In the genomic region with DNA sequence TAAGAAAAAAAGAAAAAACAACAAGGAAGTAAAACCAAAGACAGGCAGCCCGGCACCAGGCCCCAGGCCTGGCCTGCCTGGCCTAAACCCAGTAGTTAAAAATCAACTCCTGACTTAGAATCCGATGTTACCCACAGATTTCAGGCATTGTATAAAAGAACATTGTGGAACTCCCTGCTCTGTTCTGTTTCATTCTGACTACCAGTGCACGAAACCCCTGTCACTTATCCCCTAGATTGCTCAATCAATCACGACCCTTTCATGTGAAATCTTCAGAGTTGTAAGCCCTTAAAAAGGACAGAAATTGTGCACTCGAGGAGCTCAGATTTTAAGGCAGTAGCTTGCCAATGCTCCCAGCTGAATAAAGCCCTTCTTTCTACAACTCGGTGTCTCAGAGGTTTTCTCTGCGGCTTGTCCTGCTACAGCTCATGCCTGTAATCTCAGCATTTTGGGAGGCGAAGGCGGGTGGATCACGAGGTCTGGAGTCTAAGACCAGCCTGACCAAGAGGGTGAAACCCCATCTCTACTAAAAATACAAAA, we compare ENCODE assay signal across 1 cellular context.
TF ChIP-seq lines count a peak whose summit lies in the region.

No MANE protein-coding gene starts in this region.

TF ChIP-seq in HepG2, 621 proteins besides CTCF, POLR2A, EP300 and RAD21:
- TF ChIP-seq ZNF616 (CRISPR knock-in tag; IDR thresholded peaks at IDR 0.05; ENCODE audit: low read depth) (no peak), GATAD2A (CRISPR knock-in tag; IDR thresholded peaks at IDR 0.05) (no peak), SATB2 (CRISPR knock-in tag; IDR thresholded peaks at IDR 0.05) (no peak), KAT8 (CRISPR knock-in tag; IDR thresholded peaks at IDR 0.05) (no peak), IRX3 (CRISPR knock-in tag; IDR thresholded peaks at IDR 0.05; ENCODE audit: borderline replicate concordance, low read depth) (no peak), SMARCE1 (IDR thresholded peaks at IDR 0.05; ENCODE audit: borderline replicate concordance) (no peak), ZNF619 (CRISPR knock-in tag; IDR thresholded peaks at IDR 0.05) (no peak), ZNF766 (CRISPR knock-in tag; IDR thresholded peaks at IDR 0.05; ENCODE audit: borderline replicate concordance) (no peak), RBAK (CRISPR knock-in tag; IDR thresholded peaks at IDR 0.05) (no peak), SNAPC2 (CRISPR knock-in tag; IDR thresholded peaks at IDR 0.05) (no peak)
- TF ChIP-seq, protein P1, sequence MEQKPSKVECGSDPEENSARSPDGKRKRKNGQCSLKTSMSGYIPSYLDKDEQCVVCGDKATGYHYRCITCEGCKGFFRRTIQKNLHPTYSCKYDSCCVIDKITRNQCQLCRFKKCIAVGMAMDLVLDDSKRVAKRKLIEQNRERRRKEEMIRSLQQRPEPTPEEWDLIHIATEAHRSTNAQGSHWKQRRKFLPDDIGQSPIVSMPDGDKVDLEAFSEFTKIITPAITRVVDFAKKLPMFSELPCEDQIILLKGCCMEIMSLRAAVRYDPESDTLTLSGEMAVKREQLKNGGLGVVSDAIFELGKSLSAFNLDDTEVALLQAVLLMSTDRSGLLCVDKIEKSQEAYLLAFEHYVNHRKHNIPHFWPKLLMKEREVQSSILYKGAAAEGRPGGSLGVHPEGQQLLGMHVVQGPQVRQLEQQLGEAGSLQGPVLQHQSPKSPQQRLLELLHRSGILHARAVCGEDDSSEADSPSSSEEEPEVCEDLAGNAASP (CRISPR knock-in tag; IDR thresholded peaks at IDR 0.05; ENCODE audit: borderline replicate concordance) = no peak
- TF ChIP-seq, protein P2, sequence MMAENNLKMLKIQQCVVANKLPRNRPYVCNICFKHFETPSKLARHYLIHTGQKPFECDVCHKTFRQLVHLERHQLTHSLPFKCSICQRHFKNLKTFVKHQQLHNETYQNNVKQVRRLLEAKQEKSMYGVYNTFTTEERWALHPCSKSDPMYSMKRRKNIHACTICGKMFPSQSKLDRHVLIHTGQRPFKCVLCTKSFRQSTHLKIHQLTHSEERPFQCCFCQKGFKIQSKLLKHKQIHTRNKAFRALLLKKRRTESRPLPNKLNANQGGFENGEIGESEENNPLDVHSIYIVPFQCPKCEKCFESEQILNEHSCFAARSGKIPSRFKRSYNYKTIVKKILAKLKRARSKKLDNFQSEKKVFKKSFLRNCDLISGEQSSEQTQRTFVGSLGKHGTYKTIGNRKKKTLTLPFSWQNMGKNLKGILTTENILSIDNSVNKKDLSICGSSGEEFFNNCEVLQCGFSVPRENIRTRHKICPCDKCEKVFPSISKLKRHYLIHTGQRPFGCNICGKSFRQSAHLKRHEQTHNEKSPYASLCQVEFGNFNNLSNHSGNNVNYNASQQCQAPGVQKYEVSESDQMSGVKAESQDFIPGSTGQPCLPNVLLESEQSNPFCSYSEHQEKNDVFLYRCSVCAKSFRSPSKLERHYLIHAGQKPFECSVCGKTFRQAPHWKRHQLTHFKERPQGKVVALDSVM (CRISPR knock-in tag; IDR thresholded peaks at IDR 0.05) = no peak
- TF ChIP-seq, protein P3, sequence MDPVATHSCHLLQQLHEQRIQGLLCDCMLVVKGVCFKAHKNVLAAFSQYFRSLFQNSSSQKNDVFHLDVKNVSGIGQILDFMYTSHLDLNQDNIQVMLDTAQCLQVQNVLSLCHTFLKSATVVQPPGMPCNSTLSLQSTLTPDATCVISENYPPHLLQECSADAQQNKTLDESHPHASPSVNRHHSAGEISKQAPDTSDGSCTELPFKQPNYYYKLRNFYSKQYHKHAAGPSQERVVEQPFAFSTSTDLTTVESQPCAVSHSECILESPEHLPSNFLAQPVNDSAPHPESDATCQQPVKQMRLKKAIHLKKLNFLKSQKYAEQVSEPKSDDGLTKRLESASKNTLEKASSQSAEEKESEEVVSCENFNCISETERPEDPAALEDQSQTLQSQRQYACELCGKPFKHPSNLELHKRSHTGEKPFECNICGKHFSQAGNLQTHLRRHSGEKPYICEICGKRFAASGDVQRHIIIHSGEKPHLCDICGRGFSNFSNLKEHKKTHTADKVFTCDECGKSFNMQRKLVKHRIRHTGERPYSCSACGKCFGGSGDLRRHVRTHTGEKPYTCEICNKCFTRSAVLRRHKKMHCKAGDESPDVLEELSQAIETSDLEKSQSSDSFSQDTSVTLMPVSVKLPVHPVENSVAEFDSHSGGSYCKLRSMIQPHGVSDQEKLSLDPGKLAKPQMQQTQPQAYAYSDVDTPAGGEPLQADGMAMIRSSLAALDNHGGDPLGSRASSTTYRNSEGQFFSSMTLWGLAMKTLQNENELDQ (CRISPR knock-in tag; IDR thresholded peaks at IDR 0.05; ENCODE audit: borderline replicate concordance) = no peak
